ENCODE assay signal across 3 cellular contexts in genomic region chr19:8379156-8379891, GRCh38. TPM values are rescaled to one million over a fixed set of nuclear protein-coding genes. Genes with fewer than 3 reads are reported as not detected.
"Had no signal": no experiment of that assay in that cellular context is flagged by ENCODE, and none has a peak within 500 bp of the region (broad histone marks: within the 10 kb centered on the region; RNA-seq: fewer than 3 reads in every experiment).

No MANE protein-coding gene starts in this region.

RNA-seq across cellular contexts. Expression of gene ANGPTL4, which starts 15.4 kb away (rescaled TPM):
- total RNA-seq: myocyte had no signal
- polyA plus RNA-seq: naive thymus-derived CD4-positive, alpha-beta T cell; neural cell had no signal
